1 cellular context compared by ENCODE assay signal in the genomic region with DNA sequence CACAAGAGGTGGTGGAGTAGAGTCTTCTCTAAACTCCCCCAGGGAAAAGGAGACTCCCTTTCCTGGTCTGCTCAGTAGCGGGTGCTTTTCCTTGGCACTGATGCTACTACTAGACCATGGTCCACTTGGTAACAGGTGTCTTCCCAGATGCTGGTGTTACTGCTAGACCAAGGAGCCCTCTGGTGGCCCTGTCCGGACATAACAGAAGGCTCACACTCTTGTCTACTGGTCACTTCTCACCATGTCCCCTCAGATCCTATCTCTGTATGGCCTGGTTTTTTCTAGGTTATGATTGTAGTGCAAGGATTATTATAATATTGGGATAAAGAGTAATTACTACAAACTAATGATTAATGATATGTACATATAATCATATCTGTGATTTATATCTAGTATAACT.
TF ChIP-seq lines count a peak whose summit lies in the region.

No MANE protein-coding gene starts in this region.

TF ChIP-seq in A549, 52 proteins besides CTCF, POLR2A, EP300 and RAD21:
- no peak for TF ChIP-seq PHF8 (IDR thresholded peaks at IDR 0.05; ENCODE audit: borderline replicate concordance, low read depth)
- TF ChIP-seq NR3C1 (IDR thresholded peaks at IDR 0.05), result no peak
- no peak for TF ChIP-seq TP53 (CRISPR knock-in tag; IDR thresholded peaks at IDR 0.05)
- TF ChIP-seq ESRRA (IDR thresholded peaks at IDR 0.05; ENCODE audit: borderline replicate concordance, low read length), result no peak
- TF ChIP-seq GATA3 (IDR thresholded peaks at IDR 0.05; ENCODE audit: borderline replicate concordance), result no peak
- TF ChIP-seq JUN (IDR thresholded peaks at IDR 0.05), result no peak
- TF ChIP-seq EHF (CRISPR knock-in tag; IDR thresholded peaks at IDR 0.05), result no peak
- no peak for TF ChIP-seq HDAC2 (IDR thresholded peaks at IDR 0.05)
- TF ChIP-seq SMC3 (IDR thresholded peaks at IDR 0.05), result no peak
- no peak for TF ChIP-seq RARB (CRISPR knock-in tag; IDR thresholded peaks at IDR 0.05)
- no peak for TF ChIP-seq FOSL2 (IDR thresholded peaks at IDR 0.05)
- TF ChIP-seq FOSL2 (CRISPR knock-in tag; IDR thresholded peaks at IDR 0.05), result no peak
- no peak for TF ChIP-seq ZNF302 (CRISPR knock-in tag; IDR thresholded peaks at IDR 0.05)
- TF ChIP-seq, protein P1, sequence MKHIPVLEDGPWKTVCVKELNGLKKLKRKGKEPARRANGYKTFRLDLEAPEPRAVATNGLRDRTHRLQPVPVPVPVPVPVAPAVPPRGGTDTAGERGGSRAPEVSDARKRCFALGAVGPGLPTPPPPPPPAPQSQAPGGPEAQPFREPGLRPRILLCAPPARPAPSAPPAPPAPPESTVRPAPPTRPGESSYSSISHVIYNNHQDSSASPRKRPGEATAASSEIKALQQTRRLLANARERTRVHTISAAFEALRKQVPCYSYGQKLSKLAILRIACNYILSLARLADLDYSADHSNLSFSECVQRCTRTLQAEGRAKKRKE (CRISPR knock-in tag; IDR thresholded peaks at IDR 0.05; ENCODE audit: low read depth), result no peak
- TF ChIP-seq, protein P2, sequence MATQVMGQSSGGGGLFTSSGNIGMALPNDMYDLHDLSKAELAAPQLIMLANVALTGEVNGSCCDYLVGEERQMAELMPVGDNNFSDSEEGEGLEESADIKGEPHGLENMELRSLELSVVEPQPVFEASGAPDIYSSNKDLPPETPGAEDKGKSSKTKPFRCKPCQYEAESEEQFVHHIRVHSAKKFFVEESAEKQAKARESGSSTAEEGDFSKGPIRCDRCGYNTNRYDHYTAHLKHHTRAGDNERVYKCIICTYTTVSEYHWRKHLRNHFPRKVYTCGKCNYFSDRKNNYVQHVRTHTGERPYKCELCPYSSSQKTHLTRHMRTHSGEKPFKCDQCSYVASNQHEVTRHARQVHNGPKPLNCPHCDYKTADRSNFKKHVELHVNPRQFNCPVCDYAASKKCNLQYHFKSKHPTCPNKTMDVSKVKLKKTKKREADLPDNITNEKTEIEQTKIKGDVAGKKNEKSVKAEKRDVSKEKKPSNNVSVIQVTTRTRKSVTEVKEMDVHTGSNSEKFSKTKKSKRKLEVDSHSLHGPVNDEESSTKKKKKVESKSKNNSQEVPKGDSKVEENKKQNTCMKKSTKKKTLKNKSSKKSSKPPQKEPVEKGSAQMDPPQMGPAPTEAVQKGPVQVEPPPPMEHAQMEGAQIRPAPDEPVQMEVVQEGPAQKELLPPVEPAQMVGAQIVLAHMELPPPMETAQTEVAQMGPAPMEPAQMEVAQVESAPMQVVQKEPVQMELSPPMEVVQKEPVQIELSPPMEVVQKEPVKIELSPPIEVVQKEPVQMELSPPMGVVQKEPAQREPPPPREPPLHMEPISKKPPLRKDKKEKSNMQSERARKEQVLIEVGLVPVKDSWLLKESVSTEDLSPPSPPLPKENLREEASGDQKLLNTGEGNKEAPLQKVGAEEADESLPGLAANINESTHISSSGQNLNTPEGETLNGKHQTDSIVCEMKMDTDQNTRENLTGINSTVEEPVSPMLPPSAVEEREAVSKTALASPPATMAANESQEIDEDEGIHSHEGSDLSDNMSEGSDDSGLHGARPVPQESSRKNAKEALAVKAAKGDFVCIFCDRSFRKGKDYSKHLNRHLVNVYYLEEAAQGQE (IDR thresholded peaks at IDR 0.05), result no peak
- no peak for TF ChIP-seq MAZ (IDR thresholded peaks at IDR 0.05; ENCODE audit: borderline replicate concordance, low read depth, low read length)
- TF ChIP-seq HOXB13 (CRISPR knock-in tag; IDR thresholded peaks at IDR 0.05; ENCODE audit: low read depth), result no peak
- TF ChIP-seq, protein P3, sequence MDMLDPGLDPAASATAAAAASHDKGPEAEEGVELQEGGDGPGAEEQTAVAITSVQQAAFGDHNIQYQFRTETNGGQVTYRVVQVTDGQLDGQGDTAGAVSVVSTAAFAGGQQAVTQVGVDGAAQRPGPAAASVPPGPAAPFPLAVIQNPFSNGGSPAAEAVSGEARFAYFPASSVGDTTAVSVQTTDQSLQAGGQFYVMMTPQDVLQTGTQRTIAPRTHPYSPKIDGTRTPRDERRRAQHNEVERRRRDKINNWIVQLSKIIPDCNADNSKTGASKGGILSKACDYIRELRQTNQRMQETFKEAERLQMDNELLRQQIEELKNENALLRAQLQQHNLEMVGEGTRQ (IDR thresholded peaks at IDR 0.05), result no peak
- no peak for TF ChIP-seq CBX2 (IDR thresholded peaks at IDR 0.05; ENCODE audit: borderline replicate concordance, low read depth)
- no peak for TF ChIP-seq CHD2 (IDR thresholded peaks at IDR 0.05; ENCODE audit: low read length, partially characterized antibody)
- TF ChIP-seq CBX8 (IDR thresholded peaks at IDR 0.05), result no peak
